Comparison of ENCODE assay signal across 8 cellular contexts in the genomic region with DNA sequence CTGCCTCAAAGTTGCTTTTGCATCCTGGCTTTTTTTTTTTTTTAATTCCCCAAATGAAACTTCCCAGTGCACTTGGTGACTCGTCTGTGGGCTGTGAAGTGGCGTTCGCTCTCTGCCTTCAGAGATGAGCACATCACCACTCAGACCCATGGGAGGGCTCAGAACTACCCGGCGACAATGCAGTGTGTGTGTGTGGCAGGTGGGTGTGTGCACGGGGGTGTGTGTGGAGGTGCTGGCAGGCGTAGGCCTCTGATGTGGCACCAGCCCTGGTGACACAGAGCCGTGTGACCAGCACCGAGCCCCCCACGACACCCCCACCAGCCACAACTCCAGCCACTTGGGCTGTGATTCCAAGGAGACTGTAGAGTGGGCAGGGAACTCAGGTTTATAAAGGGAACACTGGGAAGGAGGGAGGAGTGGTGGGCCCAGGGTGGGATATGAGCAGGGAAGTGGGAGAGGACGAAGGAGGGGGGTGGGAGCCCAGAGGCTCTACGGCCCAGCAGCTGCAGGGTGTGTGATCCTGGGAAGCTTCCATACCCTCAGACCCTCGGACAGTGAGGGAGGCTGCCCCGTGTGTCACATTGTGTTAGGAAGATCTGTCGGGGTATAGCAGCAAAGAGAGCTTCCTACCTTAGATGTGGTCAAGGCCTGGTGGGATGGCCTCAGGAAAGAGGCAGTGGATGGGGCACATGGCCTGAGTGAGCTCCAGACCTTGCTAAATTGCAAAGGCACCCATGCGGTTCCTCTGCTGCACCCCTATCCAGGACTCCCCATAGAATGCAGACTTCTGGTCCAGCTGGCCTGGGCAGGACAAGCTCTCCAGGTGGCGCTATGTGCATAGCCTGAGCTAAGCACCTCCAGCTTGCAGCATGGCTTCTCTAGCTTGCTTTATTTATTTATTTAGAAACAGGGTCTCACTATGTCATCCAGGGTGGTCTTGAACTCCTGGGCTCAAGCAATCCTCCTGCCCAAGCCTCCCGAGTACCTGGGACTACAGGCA. TPM values are rescaled to one million over a fixed set of nuclear protein-coding genes. Genes with fewer than 3 reads are reported as not detected.
DNase-seq lines count a peak whose midpoint lies in the region; ATAC-seq, FAIRE-seq and TF ChIP-seq lines count a peak whose summit lies in the region.

No MANE protein-coding gene starts in this region.

- H3K27me3 ChIP-seq in DOHH2 (ENCODE audit: control insufficient read depth, low read length) = no peaks in the 10 kb centered on the region

- H3K27ac ChIP-seq in DOHH2 (ENCODE audit: low read depth, low read length) = no peak overlapping the region

- H3K4me2 ChIP-seq in DOHH2 (ENCODE audit: low read length) = no peak overlapping the region

- TF ChIP-seq CTCF in DOHH2 (IDR thresholded peaks at IDR 0.05; ENCODE audit: low read depth, low read length, poor library complexity, severe bottlenecking) (peak; percentile 51), astrocyte of the spinal cord (IDR thresholded peaks at IDR 0.05; ENCODE audit: low read depth, low read length) (peak; percentile 80)

- H3K9me3 ChIP-seq in DOHH2 (ENCODE audit: control insufficient read depth, insufficient read depth, low read length) = no peaks in the 10 kb centered on the region

- no peak for ATAC-seq in GM18498 (IDR thresholded peaks at IDR 0.05; ENCODE audit: unreplicated experiment)

- DNase-seq in HTR-8/SVneo (ENCODE audit: insufficient read length, low spot score) (peak; percentile 45), astrocyte of the spinal cord (ENCODE audit: low read depth, low spot score) (peak; percentile 61), kidney tubule cell (ENCODE audit: low spot score) (peak; percentile 60), occipital lobe (lab: John Stamatoyannopoulos, UW) (no peak), inferior parietal cortex (ENCODE audit: extremely low spot score) (no peak), NCI-H345 (lab: John Stamatoyannopoulos, UW) (no peak)

- H3K36me3 ChIP-seq in DOHH2 (ENCODE audit: control insufficient read depth, low read length) = no peaks in the 10 kb centered on the region

- H3K9me2 ChIP-seq in DOHH2 (replicated peaks; ENCODE audit: control insufficient read depth, low read length) = no peaks in the 10 kb centered on the region

- peaks cover 18% of the 10 kb centered on the region for H3K4me1 ChIP-seq in DOHH2 (ENCODE audit: control insufficient read depth, low read length)

- H3K4me3 ChIP-seq in DOHH2 (ENCODE audit: low read length) (no peak overlapping the region), astrocyte of the spinal cord (ENCODE audit: low read depth, low read length) (no peak overlapping the region)

- in situ Hi-C loops in astrocyte of the spinal cord (cut with HindIII; ENCODE audit: low sequenced_read_pairs) = no loop called here

- H3K79me2 ChIP-seq in DOHH2 (ENCODE audit: control insufficient read depth, low read length) = no peaks in the 10 kb centered on the region

- H3F3A ChIP-seq in DOHH2 (ENCODE audit: control insufficient read depth, insufficient read depth) = no peaks in the 10 kb centered on the region

- no peak for FAIRE-seq in HTR-8/SVneo (lab: Jason Lieb, UNC)

- no peaks in the 10 kb centered on the region for H4K20me1 ChIP-seq in DOHH2 (ENCODE audit: control insufficient read depth, insufficient read depth, low read depth, low read length)

RNA-seq across cellular contexts. Expression of a gene that starts 5.8 kb away (rescaled TPM):
- 5.1 TPM for total RNA-seq in occipital lobe

Comparison
In these comparisons a context has a peak if more than half of its experiments do, and no peak if none do; other contexts are left out.
1. DNase-seq: peak in HTR-8/SVneo (single experiment), astrocyte of the spinal cord (single experiment) and kidney tubule cell (single experiment); none in occipital lobe (single experiment), inferior parietal cortex (single experiment) and NCI-H345 (single experiment).